In the genomic region with DNA sequence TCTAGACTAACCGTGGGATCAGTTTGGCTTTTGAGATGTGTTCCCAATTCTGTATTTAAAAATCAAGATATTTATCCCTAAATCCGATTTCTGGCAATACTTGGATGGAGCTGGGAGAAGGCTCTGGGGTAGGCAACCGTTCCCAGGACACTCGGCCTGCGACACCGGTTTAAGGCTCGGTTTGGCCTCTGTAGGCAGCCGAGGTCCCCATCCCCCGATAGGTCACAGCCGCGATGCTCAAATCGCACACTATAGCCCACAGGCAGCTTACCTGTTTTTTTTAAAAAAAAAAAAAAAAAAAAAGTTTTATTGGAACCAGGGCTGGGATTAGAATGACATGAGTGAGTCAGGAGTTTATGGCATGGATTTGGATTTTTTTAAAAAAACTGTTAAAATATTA, we compare ENCODE assay signal across 9 cellular contexts. TPM values are rescaled to one million over a fixed set of nuclear protein-coding genes. Genes with fewer than 3 reads are reported as not detected.
A peak's percentile ranks its signal among the peaks of the same experiment; 100 is the strongest.
DNase-seq lines count a peak whose midpoint lies in the region; FAIRE-seq and TF ChIP-seq lines count a peak whose summit lies in the region.
"Had no signal": no experiment of that assay in that cellular context is flagged by ENCODE, and none has a peak within 500 bp of the region (broad histone marks: within the 10 kb centered on the region; RNA-seq: fewer than 3 reads in every experiment).

No MANE protein-coding gene starts in this region.

- H3K36me3 ChIP-seq in iPS DF 6.9 (ENCODE audit: control insufficient read depth, insufficient read depth, low read length) (no peaks in the 10 kb centered on the region), smooth muscle cell (ENCODE audit: low read depth) (no peaks in the 10 kb centered on the region)

- H3K9ac ChIP-seq in smooth muscle cell (ENCODE audit: low read depth) = no peak overlapping the region

- TF ChIP-seq CTCF in WI38 (IDR thresholded peaks at IDR 0.05; ENCODE audit: low read depth, low read length) (no peak), smooth muscle cell (IDR thresholded peaks at IDR 0.05; ENCODE audit: borderline replicate concordance, insufficient read depth, poor library complexity, severe bottlenecking) (no peak)

- peak overlapping the region; percentile 98 for H3K4me3 ChIP-seq in WI38 (ENCODE audit: low read depth, low read length)
- H3K4me3 ChIP-seq in iPS DF 6.9 (ENCODE audit: low read length) = peak overlapping the region; percentile 83; the same call in 1 of the 2 replicates
- H3K4me3 ChIP-seq in smooth muscle cell = peak overlapping the region; percentile 86

- no peak overlapping the region for H3K27ac ChIP-seq in iPS DF 6.9 (ENCODE audit: low read length)
- H3K27ac ChIP-seq in smooth muscle cell (ENCODE audit: low read depth) = no peak overlapping the region

- no peaks in the 10 kb centered on the region for H3K4me1 ChIP-seq in iPS DF 6.9 (ENCODE audit: control insufficient read depth, insufficient read depth, low read length)
- peaks cover 6% of the 10 kb centered on the region for H3K4me1 ChIP-seq in smooth muscle cell (ENCODE audit: low read depth)

- H3K27me3 ChIP-seq in iPS DF 6.9 (ENCODE audit: control insufficient read depth, insufficient read depth, low read length) (no peaks in the 10 kb centered on the region), smooth muscle cell (ENCODE audit: low read depth) (no peaks in the 10 kb centered on the region)

- H3K9me3 ChIP-seq in iPS DF 6.9 (ENCODE audit: control insufficient read depth, insufficient read depth, low read length) (no peaks in the 10 kb centered on the region), smooth muscle cell (replicated peaks; ENCODE audit: low read depth) (no peaks in the 10 kb centered on the region)

- peak overlapping the region; percentile 87 for H3K4me2 ChIP-seq in smooth muscle cell

- H3F3A ChIP-seq in smooth muscle cell (ENCODE audit: low read depth) = no peaks in the 10 kb centered on the region

- peak overlapping the region; percentile 79 for H2AFZ ChIP-seq in smooth muscle cell (ENCODE audit: low read depth)

- FAIRE-seq in H54 (lab: Jason Lieb, UNC) = no peak
- FAIRE-seq: A204.1 had no signal

- DNase-seq in DMS53 (lab: John Stamatoyannopoulos, UW) = peak; percentile 48
- DNase-seq in DMS53 treated with DMSO at 0.1 percent for 48 hours (lab: John Stamatoyannopoulos, UW; ENCODE audit: unreplicated experiment) = no peak
- DNase-seq in iPS DF 6.9 (ENCODE audit: low read depth, low spot score) = no peak
- no peak for DNase-seq in smooth muscle cell (lab: John Stamatoyannopoulos, UW; ENCODE audit: unreplicated experiment)
- DNase-seq in H54 (ENCODE audit: insufficient read length, low spot score) = no peak
- DNase-seq in NCI-H1417 treated with DMSO at 0.1 percent for 48 hours (lab: John Stamatoyannopoulos, UW) = no peak
- no peak for DNase-seq in hypothalamus (lab: John Stamatoyannopoulos, UW)

- TF ChIP-seq POLR2A in H54 (IDR thresholded peaks at IDR 0.05; ENCODE audit: low read depth, low read length) = no peak

- no CpG with 5 or more reads among the region's 12 CpGs for WGBS in iPS DF 6.9 (ENCODE audit: insufficient coverage, insufficient read length)
- WGBS in smooth muscle cell (ENCODE audit: low lambda C conversion rate) = 13% methylated on average over 12 of the region's 12 CpGs

- H3K79me2 ChIP-seq in smooth muscle cell (ENCODE audit: low read depth) = peaks cover 22% of the 10 kb centered on the region

- peaks cover 7% of the 10 kb centered on the region for H4K20me1 ChIP-seq in smooth muscle cell (ENCODE audit: low read depth)

RNA-seq across cellular contexts. Expression of a gene that starts 0.7 kb away (rescaled TPM):
- total RNA-seq in smooth muscle cell = 3.0 and 3.7 TPM in 2 replicates
- polyA plus RNA-seq in smooth muscle cell = 7.0 and 7.3 TPM in 2 replicates

RNA-seq across cellular contexts. Expression of a gene that starts 29.6 kb away (rescaled TPM):
- 352 and 395 TPM in 2 replicates for total RNA-seq in smooth muscle cell
- 204 and 206 TPM in 2 replicates for polyA plus RNA-seq in smooth muscle cell

RNA-seq across cellular contexts. Expression of a gene that starts 29.8 kb away (rescaled TPM):
- total RNA-seq in smooth muscle cell = 14.0 and 27.9 TPM in 2 replicates
- polyA plus RNA-seq in smooth muscle cell = 11.5 and 14.3 TPM in 2 replicates
